ENCODE assay signal across 8 cellular contexts in genomic region chr10:3668276-3668960, GRCh38.
DNase-seq lines count a peak whose midpoint lies in the region; ATAC-seq and TF ChIP-seq lines count a peak whose summit lies in the region.

No MANE protein-coding gene starts in this region.

- no peaks in the 10 kb centered on the region for H3K36me3 Mint-ChIP-seq in CD4-positive, alpha-beta T cell (ENCODE audit: low read depth)
- no peaks in the 10 kb centered on the region for H3K36me3 Mint-ChIP-seq in activated naive CD4-positive, alpha-beta T cell treated with anti-CD3 and anti-CD28 coated beads, Interleukin-2, amount 50 U/mL, for 24 hours

- H3K27me3 Mint-ChIP-seq in CD4-positive, alpha-beta T cell: no peaks in the 10 kb centered on the region
- H3K27me3 Mint-ChIP-seq in activated naive CD4-positive, alpha-beta T cell treated with anti-CD3 and anti-CD28 coated beads, Interleukin-2, amount 50 U/mL, for 24 hours: no peaks in the 10 kb centered on the region

- H3K4me3 Mint-ChIP-seq in CD4-positive, alpha-beta T cell: peak overlapping the region; percentile 89
- peak overlapping the region; percentile 84 for H3K4me3 Mint-ChIP-seq in activated naive CD4-positive, alpha-beta T cell treated with anti-CD3 and anti-CD28 coated beads, Interleukin-2, amount 50 U/mL, for 24 hours

- POLR2A ChIA-PET in CD4-positive, alpha-beta T cell (lab: Charles Lee): interaction anchor here (1.2 to 1.9 kb wide), 7 partner anchors 9 to 137 kb away, joined by 3 to 40 read pairs (median 4); partner anchors contain the start of gene KLF6
- POLR2A ChIA-PET in Panc1 (lab: Charles Lee): no interaction called here

- CTCF ChIA-PET in CD4-positive, alpha-beta T cell (lab: Charles Lee): no interaction called here
- CTCF ChIA-PET in Panc1 (lab: Charles Lee): no interaction called here

- DNase-seq in CD4-positive, alpha-beta T cell: peak; percentile 49 to 70 (median 62)
- DNase-seq in Panc1 (ENCODE audit: low read depth, low spot score): no peak
- peak; percentile 22 for DNase-seq in inferior parietal cortex (ENCODE audit: extremely low spot score)
- peak; percentile 32 to 43 for DNase-seq in stimulated activated CD4-positive, alpha-beta T cell treated with anti-CD3 and anti-CD28 coated beads, Interleukin-4, amount 100 ng/mL, for 48 hours (ENCODE audit: low read depth in 2 of 2)
- DNase-seq in NCI-H2081 treated with DMSO at 0.1 percent for 48 hours (lab: John Stamatoyannopoulos, UW): no peak
- no peak for DNase-seq in DMS79 (lab: John Stamatoyannopoulos, UW)

- peak overlapping the region; percentile 93 for H3K27ac Mint-ChIP-seq in CD4-positive, alpha-beta T cell
- peak overlapping the region; percentile 92 for H3K27ac Mint-ChIP-seq in activated naive CD4-positive, alpha-beta T cell treated with anti-CD3 and anti-CD28 coated beads, Interleukin-2, amount 50 U/mL, for 24 hours

- BruUV-seq in Panc1 (replicated peaks; lab: Mats Ljungman, UMichigan): no TSS peak

- ATAC-seq in CD4-positive, alpha-beta T cell (ENCODE audit: poor library complexity): peak; percentile 90
- ATAC-seq in Panc1: peak; percentile 76
- ATAC-seq in GM19328 (IDR thresholded peaks at IDR 0.05; ENCODE audit: unreplicated experiment): no peak

- in situ Hi-C loops in Panc1 (cut with HindIII; ENCODE audit: low pct_unique_long_range_greater_than_20kb, low sequenced_read_pairs): no loop called here

- no peaks in the 10 kb centered on the region for H3K36me3 ChIP-seq in Panc1 (ENCODE audit: control insufficient read depth, insufficient read depth, low read length)

- intact Hi-C loops in CD4-positive, alpha-beta T cell (cut with DNase I, micrococcal nuclease): loop anchor here (2.0 to 5.0 kb wide), 3 partner anchors 108 to 209 kb away; no protein-coding TSS in a partner anchor
- intact Hi-C loops in Panc1 (cut with micrococcal nuclease; ENCODE audit: unreplicated experiment): no loop called here

- TF ChIP-seq CTCF in CD4-positive, alpha-beta T cell (IDR thresholded peaks at IDR 0.05): no peak
- TF ChIP-seq CTCF in Panc1 (IDR thresholded peaks at IDR 0.05): no peak

- no peaks in the 10 kb centered on the region for H3K9me3 ChIP-seq in CD4-positive, alpha-beta T cell (ENCODE audit: control insufficient read depth, low read length)
- H3K9me3 ChIP-seq in Panc1 (ENCODE audit: control insufficient read depth, insufficient read depth, low read depth, low read length): no peaks in the 10 kb centered on the region

- H3K4me1 ChIP-seq in Panc1 (ENCODE audit: control insufficient read depth, insufficient read depth, low read length): no peaks in the 10 kb centered on the region

- H3K27me3 ChIP-seq in CD4-positive, alpha-beta T cell (ENCODE audit: control insufficient read depth, insufficient read depth, low read length): no peaks in the 10 kb centered on the region
- no peaks in the 10 kb centered on the region for H3K27me3 ChIP-seq in Panc1 (ENCODE audit: control insufficient read depth, insufficient read depth, low read length)

- peak overlapping the region in 1 of 2 experiments; percentile 32; a peak in 1 of 4 replicates for H3K4me3 ChIP-seq in Panc1 (ENCODE audit: low read depth in 2 of 2, low read length in 2 of 2)

- H3K9me3 Mint-ChIP-seq in CD4-positive, alpha-beta T cell: no peaks in the 10 kb centered on the region
- no peaks in the 10 kb centered on the region for H3K9me3 Mint-ChIP-seq in activated naive CD4-positive, alpha-beta T cell treated with anti-CD3 and anti-CD28 coated beads, Interleukin-2, amount 50 U/mL, for 24 hours

- peaks cover 44% of the 10 kb centered on the region for H3K4me1 Mint-ChIP-seq in CD4-positive, alpha-beta T cell (ENCODE audit: low read depth)
- peaks cover 48% of the 10 kb centered on the region for H3K4me1 Mint-ChIP-seq in activated naive CD4-positive, alpha-beta T cell treated with anti-CD3 and anti-CD28 coated beads, Interleukin-2, amount 50 U/mL, for 24 hours

- peak overlapping the region; percentile 65 for H3K27ac ChIP-seq in CD4-positive, alpha-beta T cell (ENCODE audit: low read depth, low read length)
- H3K27ac ChIP-seq in Panc1 (ENCODE audit: low read length): peak overlapping the region; percentile 65; the same call in 1 of the 2 replicates

Comparison
In these comparisons a context has a peak if more than half of its experiments do, and no peak if none do; other contexts are left out.
1. DNase-seq: peak in CD4-positive, alpha-beta T cell (10 of 10), inferior parietal cortex (single experiment) and stimulated activated CD4-positive, alpha-beta T cell treated with anti-CD3 and anti-CD28 coated beads, Interleukin-4, amount 100 ng/mL, for 48 hours (2 of 2); none in Panc1 (single experiment), NCI-H2081 treated with DMSO at 0.1 percent for 48 hours (single experiment) and DMS79 (single experiment).